Comparison of ENCODE assay signal across 29 cellular contexts in genomic region chr9:93862877-93863545, GRCh38.
"Had no signal": no experiment of that assay in that cellular context is flagged by ENCODE, and none has a peak within 500 bp of the region (broad histone marks: within the 10 kb centered on the region; RNA-seq: fewer than 3 reads in every experiment).

No MANE protein-coding gene starts in this region.

- H3K27ac Mint-ChIP-seq: activated CD4-positive, alpha-beta memory T cell treated with anti-CD3 and anti-CD28 coated beads for 36 hours; activated CD8-positive, alpha-beta memory T cell treated with anti-CD3 and anti-CD28 coated beads, Interleukin-2, amount 10 ng/mL, durations not matched to agents 7 days and 5 days; activated CD8-positive, alpha-beta T cell treated with anti-CD3 and anti-CD28 coated beads, Interleukin-2, amount 10 ng/mL, durations not matched to agents 7 days and 5 days; activated naive CD4-positive, alpha-beta T cell treated with anti-CD3 and anti-CD28 coated beads for 36 hours; activated naive CD4-positive, alpha-beta T cell treated with anti-CD3 and anti-CD28 coated beads, Interleukin-2, amount 50 U/mL, for 24 hours; activated naive CD8-positive, alpha-beta T cell treated with anti-CD3 and anti-CD28 coated beads for 36 hours; activated naive CD8-positive, alpha-beta T cell treated with anti-CD3 and anti-CD28 coated beads, Interleukin-2, amount 50 U/mL, for 24 hours; activated T-helper 1 cell treated with anti-CD3 and anti-CD28 coated beads, Interleukin-12 subunit alpha, Interleukin-12 subunit beta, Interleukin-2, Interleukin-4 antibody, amounts not matched to agents 30 ng/mL and 10 ng/mL and 1 ng/mL, durations not matched to agents 14 hours and 24 hours and 36 hours; activated T-helper 2 cell treated with anti-CD3 and anti-CD28 coated beads, Interferon-gamma antibody, Interleukin-2, Interleukin-4, amounts not matched to agents 10 μg/mL and 5 μg/mL and 100 μg/mL, durations not matched to agents 14 hours and 24 hours and 36 hours had no signal

- H3K9me3 Mint-ChIP-seq: activated CD4-positive, alpha-beta memory T cell treated with anti-CD3 and anti-CD28 coated beads for 36 hours; activated naive CD4-positive, alpha-beta T cell treated with anti-CD3 and anti-CD28 coated beads for 36 hours; activated naive CD4-positive, alpha-beta T cell treated with anti-CD3 and anti-CD28 coated beads, Interleukin-2, amount 50 U/mL, for 24 hours; activated naive CD8-positive, alpha-beta T cell treated with anti-CD3 and anti-CD28 coated beads for 36 hours; activated naive CD8-positive, alpha-beta T cell treated with anti-CD3 and anti-CD28 coated beads, Interleukin-2, amount 50 U/mL, for 24 hours; activated T-helper 1 cell treated with anti-CD3 and anti-CD28 coated beads, Interleukin-12 subunit alpha, Interleukin-12 subunit beta, Interleukin-2, Interleukin-4 antibody, amounts not matched to agents 30 ng/mL and 10 ng/mL and 1 ng/mL, durations not matched to agents 14 hours and 24 hours and 36 hours; activated T-helper 2 cell treated with anti-CD3 and anti-CD28 coated beads, Interferon-gamma antibody, Interleukin-2, Interleukin-4, amounts not matched to agents 10 μg/mL and 5 μg/mL and 100 μg/mL, durations not matched to agents 14 hours and 24 hours and 36 hours had no signal

- H3K4me3 Mint-ChIP-seq: activated CD4-positive, alpha-beta memory T cell treated with anti-CD3 and anti-CD28 coated beads for 36 hours; activated CD8-positive, alpha-beta memory T cell treated with anti-CD3 and anti-CD28 coated beads, Interleukin-2, amount 10 ng/mL, durations not matched to agents 7 days and 5 days; activated CD8-positive, alpha-beta T cell treated with anti-CD3 and anti-CD28 coated beads, Interleukin-2, amount 10 ng/mL, durations not matched to agents 7 days and 5 days; activated naive CD4-positive, alpha-beta T cell treated with anti-CD3 and anti-CD28 coated beads for 36 hours; activated naive CD4-positive, alpha-beta T cell treated with anti-CD3 and anti-CD28 coated beads, Interleukin-2, amount 50 U/mL, for 24 hours; activated naive CD8-positive, alpha-beta T cell treated with anti-CD3 and anti-CD28 coated beads for 36 hours; activated naive CD8-positive, alpha-beta T cell treated with anti-CD3 and anti-CD28 coated beads, Interleukin-2, amount 50 U/mL, for 24 hours; activated T-helper 1 cell treated with anti-CD3 and anti-CD28 coated beads, Interleukin-12 subunit alpha, Interleukin-12 subunit beta, Interleukin-2, Interleukin-4 antibody, amounts not matched to agents 30 ng/mL and 10 ng/mL and 1 ng/mL, durations not matched to agents 14 hours and 24 hours and 36 hours had no signal

- H3K9me3 ChIP-seq: adrenal gland, body of pancreas, gastrocnemius medialis, heart left ventricle had no signal

- H3K27ac ChIP-seq: adrenal gland, body of pancreas, foreskin keratinocyte, gastrocnemius medialis, heart left ventricle had no signal

- ATAC-seq: activated CD8-positive, alpha-beta memory T cell treated with anti-CD3 and anti-CD28 coated beads, Interleukin-2, amount 10 ng/mL, durations not matched to agents 7 days and 5 days; activated CD8-positive, alpha-beta T cell treated with anti-CD3 and anti-CD28 coated beads, Interleukin-2, amount 10 ng/mL, durations not matched to agents 7 days and 5 days; activated naive CD8-positive, alpha-beta T cell treated with anti-CD3 and anti-CD28 coated beads, Interleukin-2, amount 50 U/mL, for 24 hours; body of pancreas; esophagus mucosa; foreskin keratinocyte; gastrocnemius medialis; heart left ventricle had no signal

- H3K4me3 ChIP-seq: adrenal gland, body of pancreas, gastrocnemius medialis, heart left ventricle had no signal

- H3K4me1 ChIP-seq: adrenal gland, foreskin keratinocyte, gastrocnemius medialis had no signal

- DNase-seq: activated CD4-positive, alpha-beta memory T cell treated with anti-CD3 and anti-CD28 coated beads for 36 hours; activated CD4-positive, alpha-beta T cell treated with anti-CD3 and anti-CD28 coated beads for 1 hour; activated CD4-positive, alpha-beta T cell treated with anti-CD3 and anti-CD28 coated beads for 48 hours; activated CD8-positive, alpha-beta memory T cell treated with anti-CD3 and anti-CD28 coated beads, Interleukin-2, amount 10 ng/mL, durations not matched to agents 7 days and 5 days; activated CD8-positive, alpha-beta memory T cell treated with anti-CD3 and anti-CD28 coated beads, Interleukin-2, amount 50 U/mL, for 4 hours; activated CD8-positive, alpha-beta T cell treated with anti-CD3 and anti-CD28 coated beads, Interleukin-2, amount 10 ng/mL, durations not matched to agents 7 days and 5 days; activated effector memory CD4-positive, alpha-beta T cell treated with anti-CD3 and anti-CD28 coated beads, Interleukin-2, amount 50 U/mL, for 16 hours; activated naive CD4-positive, alpha-beta T cell treated with anti-CD3 and anti-CD28 coated beads for 36 hours; activated naive CD8-positive, alpha-beta T cell treated with anti-CD3 and anti-CD28 coated beads for 36 hours; activated naive CD8-positive, alpha-beta T cell treated with anti-CD3 and anti-CD28 coated beads, Interleukin-2, amount 50 U/mL, for 24 hours; activated T-cell treated with anti-CD3 and anti-CD28 coated beads, Interleukin-2, amount 50 U/mL, for 1 hour; activated T-cell treated with anti-CD3 and anti-CD28 coated beads, Interleukin-2, amount 50 U/mL, for 48 hours; adrenal gland; amygdala; aorta; body of pancreas; caudate nucleus; cortex of kidney; dermis blood vessel endothelial cell; effector CD8-positive, alpha-beta T cell; foreskin keratinocyte; gastrocnemius medialis; glutamatergic neuron; heart left ventricle; T-helper 2 cell had no signal

- H3K36me3 ChIP-seq: adrenal gland, gastrocnemius medialis, heart left ventricle had no signal

- H3K36me3 Mint-ChIP-seq: activated CD4-positive, alpha-beta memory T cell treated with anti-CD3 and anti-CD28 coated beads for 36 hours; activated CD8-positive, alpha-beta memory T cell treated with anti-CD3 and anti-CD28 coated beads, Interleukin-2, amount 10 ng/mL, durations not matched to agents 7 days and 5 days; activated naive CD4-positive, alpha-beta T cell treated with anti-CD3 and anti-CD28 coated beads, Interleukin-2, amount 50 U/mL, for 24 hours; activated naive CD8-positive, alpha-beta T cell treated with anti-CD3 and anti-CD28 coated beads for 36 hours had no signal

- H3K4me1 Mint-ChIP-seq: activated CD8-positive, alpha-beta memory T cell treated with anti-CD3 and anti-CD28 coated beads, Interleukin-2, amount 10 ng/mL, durations not matched to agents 7 days and 5 days; activated naive CD4-positive, alpha-beta T cell treated with anti-CD3 and anti-CD28 coated beads, Interleukin-2, amount 50 U/mL, for 24 hours; activated naive CD8-positive, alpha-beta T cell treated with anti-CD3 and anti-CD28 coated beads, Interleukin-2, amount 50 U/mL, for 24 hours had no signal
